19 cellular contexts compared by ENCODE assay signal in genomic region chr12:38823743-38824142, GRCh38.
DNase-seq lines count a peak whose midpoint lies in the region; FAIRE-seq and TF ChIP-seq lines count a peak whose summit lies in the region.
"Had no signal": no experiment of that assay in that cellular context is flagged by ENCODE, and none has a peak within 500 bp of the region (broad histone marks: within the 10 kb centered on the region; RNA-seq: fewer than 3 reads in every experiment).

No MANE protein-coding gene starts in this region.

- intact Hi-C loops in stomach (cut with DNase I; ENCODE audit: low total_unique reads) = no loop called here

- no peak overlapping the region for H3K27ac ChIP-seq in Peyer's patch
- no peak overlapping the region for H3K27ac ChIP-seq in stomach
- no peak overlapping the region for H3K27ac ChIP-seq in effector memory CD4-positive, alpha-beta T cell (ENCODE audit: insufficient read depth, low read length, poor library complexity, severe bottlenecking)
- H3K27ac ChIP-seq: hepatocyte, suprapubic skin had no signal

- 78 to 83% (median 79%) methylated on average over 6 of the region's 6 CpGs for WGBS in stomach, 5 donors

- TF ChIP-seq POLR2A in Peyer's patch (IDR thresholded peaks at IDR 0.05) (no peak), stomach (IDR thresholded peaks at IDR 0.05) (no peak)

- no peak overlapping the region for H3K4me3 ChIP-seq in bronchial epithelial cell (ENCODE audit: low read depth, low read length)
- no peak overlapping the region for H3K4me3 ChIP-seq in Peyer's patch
- H3K4me3 ChIP-seq in stomach = no peak overlapping the region
- no peak overlapping the region for H3K4me3 ChIP-seq in effector memory CD4-positive, alpha-beta T cell (ENCODE audit: insufficient read depth, low read depth, low read length, poor library complexity, severe bottlenecking)
- H3K4me3 ChIP-seq: hepatocyte, mucosa of descending colon, suprapubic skin had no signal

- H3K4me1 ChIP-seq in Peyer's patch (no peaks in the 10 kb centered on the region), stomach (no peaks in the 10 kb centered on the region)
- no peaks in the 10 kb centered on the region for H3K4me1 ChIP-seq in effector memory CD4-positive, alpha-beta T cell (ENCODE audit: control insufficient read depth, insufficient read depth, low read length, poor library complexity, severe bottlenecking)
- H3K4me1 ChIP-seq: suprapubic skin had no signal

- TF ChIP-seq EP300 in stomach (IDR thresholded peaks at IDR 0.05) = no peak

- H3K9me3 ChIP-seq in Peyer's patch (no peaks in the 10 kb centered on the region), stomach (no peaks in the 10 kb centered on the region)
- H3K9me3 ChIP-seq in effector memory CD4-positive, alpha-beta T cell (ENCODE audit: control insufficient read depth, low read length) = no peaks in the 10 kb centered on the region
- H3K9me3 ChIP-seq: mucosa of descending colon, suprapubic skin had no signal

- H3K27me3 ChIP-seq in bronchial epithelial cell (ENCODE audit: control insufficient read depth, insufficient read depth, low read length) (no peaks in the 10 kb centered on the region), Peyer's patch (no peaks in the 10 kb centered on the region), stomach (no peaks in the 10 kb centered on the region)
- no peaks in the 10 kb centered on the region for H3K27me3 ChIP-seq in effector memory CD4-positive, alpha-beta T cell (replicated peaks; ENCODE audit: control insufficient read depth, insufficient read depth, low read length, poor library complexity, severe bottlenecking)
- H3K27me3 ChIP-seq: hepatocyte, suprapubic skin had no signal

- FAIRE-seq in bronchial epithelial cell (lab: Jason Lieb, UNC) = no peak

- DNase-seq in AG20443 (ENCODE audit: low spot score) (peak; percentile 16), HT1080 (ENCODE audit: low read depth) (peak; percentile 34), bronchial epithelial cell (ENCODE audit: low read depth) (peak; percentile 11), middle frontal gyrus (ENCODE audit: extremely low spot score, low spot score) (peak; percentile 23), Peyer's patch (no peak), stomach (no peak), GM10266 (ENCODE audit: extremely low spot score) (no peak)
- DNase-seq in effector memory CD4-positive, alpha-beta T cell = no peak
- DNase-seq: amniotic stem cell; C1 segment of cervical spinal cord; DMS153; kidney; mucosa of descending colon; NCI-H1436; NCI-H226; NK-92 treated with Interleukin-12 subunit alpha and Interleukin-12 subunit beta, amount 100 ng/mL, for 24 hours; T-helper 2 cell had no signal

- no peak for TF ChIP-seq CTCF in bronchial epithelial cell (IDR thresholded peaks at IDR 0.05; ENCODE audit: insufficient read depth, low read length, severe bottlenecking)
- TF ChIP-seq CTCF in Peyer's patch (IDR thresholded peaks at IDR 0.05) = no peak
- TF ChIP-seq CTCF in stomach (IDR thresholded peaks at IDR 0.05) = no peak
- TF ChIP-seq CTCF in GM10266 (IDR thresholded peaks at IDR 0.05; ENCODE audit: control insufficient read depth, insufficient read depth, low read depth, missing control alignments) = no peak

- H3K36me3 ChIP-seq in bronchial epithelial cell (ENCODE audit: control insufficient read depth, insufficient read depth, low read length) (no peaks in the 10 kb centered on the region), Peyer's patch (no peaks in the 10 kb centered on the region), stomach (peaks cover 0 to 6% (median 0%) of the 10 kb centered on the region in 4 donors)
- H3K36me3 ChIP-seq in effector memory CD4-positive, alpha-beta T cell (ENCODE audit: control insufficient read depth, insufficient read depth, low read length) = no peaks in the 10 kb centered on the region
- H3K36me3 ChIP-seq: suprapubic skin had no signal

Comparison
In these comparisons a context has a peak if more than half of its experiments do, and no peak if none do; other contexts are left out.
1. DNase-seq: peak in AG20443 (single experiment), HT1080 (single experiment), bronchial epithelial cell (single experiment) and middle frontal gyrus (single experiment); none in Peyer's patch (0 of 3), stomach (single experiment), effector memory CD4-positive, alpha-beta T cell (0 of 3) and GM10266 (single experiment).